7 cellular contexts compared by ENCODE assay signal in genomic region chr4:165150545-165150944, GRCh38.
"Had no signal": no experiment of that assay in that cellular context is flagged by ENCODE, and none has a peak within 500 bp of the region (broad histone marks: within the 10 kb centered on the region; RNA-seq: fewer than 3 reads in every experiment).

No MANE protein-coding gene starts in this region.

- ATAC-seq: HCT116 had no signal

- DNase-seq: GOT3, H7, HFFc6, KBM-7 had no signal

- H3K9me3 ChIP-seq: HAP-1 had no signal

- H3K4me1 ChIP-seq: HAP-1 had no signal

- H3K36me3 ChIP-seq: HAP-1 had no signal

- H3K4me3 ChIP-seq: HAP-1 had no signal

- FAIRE-seq: HTR-8/SVneo had no signal
